Comparison of ENCODE assay signal across 22 cellular contexts in genomic region chr9:83932851-83933250, GRCh38.
"Had no signal": no experiment of that assay in that cellular context is flagged by ENCODE, and none has a peak within 500 bp of the region (broad histone marks: within the 10 kb centered on the region; RNA-seq: fewer than 3 reads in every experiment).

No MANE protein-coding gene starts in this region.

- H3K4me3 ChIP-seq: K562, SJSA1, SK-N-MC had no signal

- H3K4me3 Mint-ChIP-seq: IgD-negative memory B cell had no signal

- H3K36me3 ChIP-seq: SJSA1 had no signal

- H3K9me3 Mint-ChIP-seq: IgD-negative memory B cell had no signal

- H3K9me3 ChIP-seq: SJSA1 had no signal

- ATAC-seq: K562 had no signal

- H3K4me1 Mint-ChIP-seq: IgD-negative memory B cell had no signal

- H3K27me3 Mint-ChIP-seq: IgD-negative memory B cell had no signal

- H3K27me3 ChIP-seq: SJSA1 had no signal

- DNase-seq: Kasumi-1, MM.1S, NCI-H1092 treated with DMSO at 0.1 percent for 48 hours, NCI-H1436, NCI-H187, NCI-H2029, NCI-H2081 treated with DMSO at 0.1 percent for 48 hours, NCI-H2171, NCI-H226, NCI-H446, NCI-H510A, NCI-H524 treated with DMSO at 0.1 percent for 48 hours, NCI-H69, NCI-H774, Right ventricle myocardium superior, RPMI8226, SIG-M5 had no signal

- H3K27ac ChIP-seq: KMS-11, SJSA1, SK-N-MC had no signal

- H3K27ac Mint-ChIP-seq: IgD-negative memory B cell had no signal
